ENCODE assay signal across 27 cellular contexts in genomic region chr3:25673738-25674298, GRCh38.
"Had no signal": no experiment of that assay in that cellular context is flagged by ENCODE, and none has a peak within 500 bp of the region (broad histone marks: within the 10 kb centered on the region; RNA-seq: fewer than 3 reads in every experiment).

No MANE protein-coding gene starts in this region.

- H3K4me3 ChIP-seq: colonic mucosa, coronary artery, dorsolateral prefrontal cortex, esophagus muscularis mucosa, esophagus squamous epithelium, gastrocnemius medialis, gastroesophageal sphincter, heart left ventricle, heart right ventricle had no signal

- H3K4me1 ChIP-seq: colonic mucosa, esophagus muscularis mucosa, foreskin keratinocyte, gastrocnemius medialis, gastroesophageal sphincter, heart left ventricle, heart right ventricle had no signal

- H3K9me3 ChIP-seq: colonic mucosa, esophagus muscularis mucosa, esophagus squamous epithelium, gastrocnemius medialis, gastroesophageal sphincter, heart left ventricle, heart right ventricle had no signal

- H3K27ac ChIP-seq: colonic mucosa, coronary artery, dorsolateral prefrontal cortex, epithelial cell of prostate, esophagus muscularis mucosa, esophagus squamous epithelium, foreskin keratinocyte, gastrocnemius medialis, gastroesophageal sphincter, heart left ventricle, heart right ventricle had no signal

- ATAC-seq: effector memory CD8-positive, alpha-beta T cell; esophagus mucosa; foreskin keratinocyte; gastrocnemius medialis; gastroesophageal sphincter; heart left ventricle; heart right ventricle had no signal

- FAIRE-seq: colon, endometrium, endothelial cell of umbilical vein, frontal cortex had no signal

- H3K36me3 ChIP-seq: colonic mucosa, esophagus muscularis mucosa, esophagus squamous epithelium, gastrocnemius medialis, gastroesophageal sphincter, heart left ventricle, heart right ventricle had no signal

- DNase-seq: colonic mucosa; cortex of kidney; dermis blood vessel endothelial cell; dorsolateral prefrontal cortex; effector CD4-positive, alpha-beta T cell; effector CD8-positive, alpha-beta T cell; effector memory CD4-positive, alpha-beta T cell; effector memory CD8-positive, alpha-beta T cell; endodermal cell; erythroblast; esophagus squamous epithelium; foreskin fibroblast; foreskin keratinocyte; foreskin melanocyte; gastrocnemius medialis; head of caudate nucleus; heart right ventricle had no signal

- H3K27me3 ChIP-seq: colonic mucosa, esophagus squamous epithelium, foreskin keratinocyte, gastrocnemius medialis, gastroesophageal sphincter, heart left ventricle had no signal
